Comparison of ENCODE assay signal across 9 cellular contexts in the genomic region with DNA sequence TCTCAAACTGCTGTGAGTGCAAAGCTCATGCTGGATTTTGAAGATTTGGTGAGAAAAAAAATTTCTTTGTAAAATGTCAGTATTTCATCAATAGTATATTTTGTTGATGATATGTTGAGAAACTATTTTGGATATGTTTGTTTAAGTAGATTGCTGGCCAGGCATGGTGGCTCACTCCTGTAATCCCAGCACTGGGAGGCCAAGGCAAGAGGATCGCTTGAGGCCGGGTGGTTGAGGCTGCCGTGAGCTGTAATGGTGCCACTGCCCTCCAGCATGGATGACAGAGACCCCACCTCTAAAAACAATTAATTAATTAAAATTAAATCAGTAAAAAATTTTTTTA. TPM values are rescaled to one million over a fixed set of nuclear protein-coding genes. Genes with fewer than 3 reads are reported as not detected.
A peak's percentile ranks its signal among the peaks of the same experiment; 100 is the strongest.
DNase-seq lines count a peak whose midpoint lies in the region; ATAC-seq and TF ChIP-seq lines count a peak whose summit lies in the region.
"Had no signal": no experiment of that assay in that cellular context is flagged by ENCODE, and none has a peak within 500 bp of the region (broad histone marks: within the 10 kb centered on the region; RNA-seq: fewer than 3 reads in every experiment).

No MANE protein-coding gene starts in this region.

- no peaks in the 10 kb centered on the region for H3K27me3 ChIP-seq in ascending aorta
- no peaks in the 10 kb centered on the region for H3K27me3 ChIP-seq in mucosa of rectum (ENCODE audit: control insufficient read depth in 2 of 2, insufficient read depth in 2 of 2, low read length in 2 of 2)
- no peaks in the 10 kb centered on the region for H3K27me3 ChIP-seq in thoracic aorta (replicated peaks; ENCODE audit: insufficient read depth)
- H3K27me3 ChIP-seq in A673 (replicated peaks; ENCODE audit: insufficient read depth, low read depth, low read length, poor library complexity), result no peaks in the 10 kb centered on the region

- H3K4me1 ChIP-seq in ascending aorta, result peaks cover 9 to 26% of the 10 kb centered on the region in 2 donors
- H3K4me1 ChIP-seq in mucosa of rectum (ENCODE audit: control insufficient read depth in 2 of 2, insufficient read depth in 2 of 2, low read length in 2 of 2), result peaks cover 17 to 18% of the 10 kb centered on the region in 2 donors
- H3K4me1 ChIP-seq in thoracic aorta (ENCODE audit: control insufficient read depth in 1 of 2, low read depth in 2 of 2), result peaks cover 22 to 33% of the 10 kb centered on the region in 2 donors
- H3K4me1 ChIP-seq in A673 (ENCODE audit: insufficient read depth, low read length, poor library complexity, severe bottlenecking), result peaks cover 5% of the 10 kb centered on the region

- H3K27me3 Mint-ChIP-seq in activated naive CD4-positive, alpha-beta T cell treated with anti-CD3 and anti-CD28 coated beads for 36 hours (ENCODE audit: low read depth), result no peaks in the 10 kb centered on the region

- peak overlapping the region; percentile 72 for H3K4me3 Mint-ChIP-seq in activated naive CD4-positive, alpha-beta T cell treated with anti-CD3 and anti-CD28 coated beads for 36 hours

- no peaks in the 10 kb centered on the region for H3K36me3 Mint-ChIP-seq in activated naive CD4-positive, alpha-beta T cell treated with anti-CD3 and anti-CD28 coated beads for 36 hours (ENCODE audit: low read depth)

- H3K4me3 ChIP-seq in ascending aorta, result no peak overlapping the region
- no peak overlapping the region for H3K4me3 ChIP-seq in mucosa of rectum (ENCODE audit: low read length in 2 of 2)
- peak overlapping the region; percentile 43 for H3K4me3 ChIP-seq in thoracic aorta
- no peak overlapping the region for H3K4me3 ChIP-seq in A673 (ENCODE audit: low read depth, low read length, poor library complexity, severe bottlenecking)

- H3K27ac ChIP-seq in ascending aorta (peak overlapping the region; percentile 76 to 88), mucosa of rectum (ENCODE audit: low read depth in 2 of 2, low read length in 2 of 2) (peak overlapping the region; percentile 67 to 85), thoracic aorta (peak overlapping the region; percentile 70 to 80), A673 (ENCODE audit: low read depth, low read length, poor library complexity, severe bottlenecking) (no peak overlapping the region)

- no peaks in the 10 kb centered on the region for H3K9me3 Mint-ChIP-seq in activated naive CD4-positive, alpha-beta T cell treated with anti-CD3 and anti-CD28 coated beads for 36 hours

- intact Hi-C loops in activated naive CD4-positive, alpha-beta T cell treated with anti-CD3 and anti-CD28 coated beads for 36 hours (cut with micrococcal nuclease), result loop anchor here (1.0 kb wide), 2 partner anchors 10 to 58 kb away; no protein-coding TSS in a partner anchor
- intact Hi-C loops in ascending aorta (cut with DNase I), result loop anchor here (1.0 kb wide), 1 partner anchor 26 kb away; no protein-coding TSS in a partner anchor
- intact Hi-C loops in A673 (cut with micrococcal nuclease; ENCODE audit: unreplicated experiment), result no loop called here

- H3K36me3 ChIP-seq in ascending aorta (no peaks in the 10 kb centered on the region), mucosa of rectum (ENCODE audit: control insufficient read depth in 2 of 2, insufficient read depth in 2 of 2, low read length in 2 of 2) (no peaks in the 10 kb centered on the region), thoracic aorta (no peaks in the 10 kb centered on the region), A673 (ENCODE audit: insufficient read depth, low read length, poor library complexity, severe bottlenecking) (no peaks in the 10 kb centered on the region)

- TF ChIP-seq CTCF in ascending aorta (IDR thresholded peaks at IDR 0.05) (no peak), thoracic aorta (IDR thresholded peaks at IDR 0.05) (no peak), A673 (conservative IDR thresholded peaks at IDR 0.05; ENCODE audit: low read depth, low read length) (no peak)

- H3K9me3 ChIP-seq in ascending aorta (no peaks in the 10 kb centered on the region), mucosa of rectum (ENCODE audit: control insufficient read depth in 2 of 2, low read length in 2 of 2) (no peaks in the 10 kb centered on the region), thoracic aorta (no peaks in the 10 kb centered on the region), A673 (ENCODE audit: low read depth, low read length, poor library complexity, severe bottlenecking) (no peaks in the 10 kb centered on the region)

- peaks cover 73% of the 10 kb centered on the region for H3K4me1 Mint-ChIP-seq in activated naive CD4-positive, alpha-beta T cell treated with anti-CD3 and anti-CD28 coated beads for 36 hours (ENCODE audit: low read depth)

- DNase-seq in activated naive CD4-positive, alpha-beta T cell treated with anti-CD3 and anti-CD28 coated beads for 36 hours, result no peak
- DNase-seq in activated naive CD4-positive, alpha-beta T cell (lab: John Stamatoyannopoulos, UW), result no peak
- DNase-seq in ascending aorta (ENCODE audit: low spot score in 2 of 2) (no peak), thoracic aorta (ENCODE audit: low spot score) (no peak), A673 (ENCODE audit: low spot score) (no peak)

- ATAC-seq in thoracic aorta (ENCODE audit: insufficient number of reproducible peaks, low FRiP score, low read depth), result no peak
- ATAC-seq in GM21528 (IDR thresholded peaks at IDR 0.05; ENCODE audit: low FRiP score, unreplicated experiment), result no peak
- ATAC-seq in activated CD4-positive, CD25-positive, alpha-beta regulatory T cell treated with anti-CD3 and anti-CD28 coated beads, Interleukin-2, amount 50 U/mL, for 24 hours, result no peak

- no TSS peak for BruUV-seq in A673 (replicated peaks; lab: Mats Ljungman, UMichigan)

- peak overlapping the region; percentile 98 for H3K27ac Mint-ChIP-seq in activated naive CD4-positive, alpha-beta T cell treated with anti-CD3 and anti-CD28 coated beads for 36 hours

- H3K9ac ChIP-seq in mucosa of rectum (ENCODE audit: low read depth in 1 of 2, low read length in 2 of 2), result no peak overlapping the region

- CTCF ChIA-PET in activated naive CD4-positive, alpha-beta T cell treated with anti-CD3 and anti-CD28 coated beads for 36 hours (lab: Charles Lee), result interaction anchor here (1.3 to 1.7 kb wide), 3 partner anchors 13 to 77 kb away, joined by 3 to 5 read pairs (median 4); no protein-coding TSS in a partner anchor
- CTCF ChIA-PET in A673 (lab: Charles Lee), result no interaction called here

- POLR2A ChIA-PET in A673 (lab: Charles Lee; ENCODE audit: low non-redundant PET), result no interaction called here

RNA-seq across cellular contexts. Expression of a gene that starts 6.9 kb away (rescaled TPM):
- 10 to 100 TPM; 54.5 to 56.6 TPM for total RNA-seq in activated naive CD4-positive, alpha-beta T cell treated with anti-CD3 and anti-CD28 coated beads for 36 hours
- 1,421 TPM for total RNA-seq in ascending aorta
- 100 to 1,000 TPM; 275 to 514 TPM for total RNA-seq in thoracic aorta
- 87.6 and 99.8 TPM in 2 replicates for total RNA-seq in A673 (2021)

RNA-seq across cellular contexts. Expression of a gene that starts 13.7 kb away (rescaled TPM):
- total RNA-seq in activated naive CD4-positive, alpha-beta T cell treated with anti-CD3 and anti-CD28 coated beads for 36 hours, result 100 to 1,000 TPM; 359 to 378 TPM
- 650 TPM for total RNA-seq in ascending aorta
- total RNA-seq in thoracic aorta, result 100 to 1,000 TPM; 182 to 220 TPM
- 24.4 and 34.1 TPM in 2 replicates for total RNA-seq in A673 (2021)

RNA-seq across cellular contexts. Expression of a gene that starts 19.9 kb away (rescaled TPM):
- 100 to 1,000 TPM; 760 to 802 TPM for total RNA-seq in activated naive CD4-positive, alpha-beta T cell treated with anti-CD3 and anti-CD28 coated beads for 36 hours
- total RNA-seq in ascending aorta, result 1,131 TPM
- total RNA-seq in thoracic aorta, result 100 to 1,000 TPM; 275 to 477 TPM
- 23.3 and 25.5 TPM in 2 replicates for total RNA-seq in A673 (2021)

RNA-seq across cellular contexts. Expression of a gene that starts 28.2 kb away (rescaled TPM):
- not detected for total RNA-seq in activated naive CD4-positive, alpha-beta T cell treated with anti-CD3 and anti-CD28 coated beads for 36 hours
- total RNA-seq in ascending aorta (not detected), thoracic aorta (not detected), A673 (2021) (not detected in 2 replicates)
- total RNA-seq: left lobe of liver had no signal

RNA-seq across cellular contexts. Expression of a gene that starts 38.6 kb away (rescaled TPM):
- 100 to 1,000 TPM in 1 of 2 experiments, 10 to 100 TPM in 1; 99.6 to 101 TPM for total RNA-seq in activated naive CD4-positive, alpha-beta T cell treated with anti-CD3 and anti-CD28 coated beads for 36 hours
- total RNA-seq in ascending aorta (155 TPM), thoracic aorta (10 to 100 TPM; 54.2 to 68.8 TPM), A673 (2021) (5.4 and 8.6 TPM in 2 replicates)

Comparison
In these comparisons a context has a peak if more than half of its experiments do, and no peak if none do; other contexts are left out.
1. RNA of a gene that starts 19.9 kb away (total RNA-seq): 1,131 TPM in ascending aorta (single experiment), 760 to 802 TPM in activated naive CD4-positive, alpha-beta T cell treated with anti-CD3 and anti-CD28 coated beads for 36 hours and 275 to 477 TPM in thoracic aorta; 23.3 to 25.5 TPM in A673; every median in the first group is over 10 times any median in the second.